20 cellular contexts compared by ENCODE assay signal in genomic region chr15:69812881-69813280, GRCh38.
A peak's percentile ranks its signal among the peaks of the same experiment; 100 is the strongest.
DNase-seq lines count a peak whose midpoint lies in the region; ATAC-seq and TF ChIP-seq lines count a peak whose summit lies in the region.
"Had no signal": no experiment of that assay in that cellular context is flagged by ENCODE, and none has a peak within 500 bp of the region (broad histone marks: within the 10 kb centered on the region; RNA-seq: fewer than 3 reads in every experiment).

No MANE protein-coding gene starts in this region.

- H3K4me2 ChIP-seq in PC-3 (ENCODE audit: low read length) = no peak overlapping the region

- no peak overlapping the region for H3K4me3 Mint-ChIP-seq in endothelial cell (ENCODE audit: unreplicated experiment)
- H3K4me3 Mint-ChIP-seq in nephron progenitor cell = peak overlapping the region; percentile 3
- H3K4me3 Mint-ChIP-seq: activated naive CD8-positive, alpha-beta T cell treated with anti-CD3 and anti-CD28 coated beads for 36 hours; CD4-positive, alpha-beta memory T cell had no signal

- H3K36me3 ChIP-seq in PC-3 (ENCODE audit: low read depth, low read length) (no peaks in the 10 kb centered on the region), gastrocnemius medialis (no peaks in the 10 kb centered on the region)
- H3K36me3 ChIP-seq: HAP-1, right atrium auricular region, vagina had no signal

- H3K27me3 ChIP-seq in PC-3 (ENCODE audit: low read length) = peaks cover 7% of the 10 kb centered on the region; the same call in 1 of the 2 replicates
- no peaks in the 10 kb centered on the region for H3K27me3 ChIP-seq in gastrocnemius medialis
- H3K27me3 ChIP-seq: right atrium auricular region, vagina had no signal

- no peaks in the 10 kb centered on the region for H3K79me2 ChIP-seq in PC-3 (ENCODE audit: low read length)

- CTCF ChIA-PET in PC-3 (lab: Charles Lee) = no interaction called here

- no peaks in the 10 kb centered on the region for H3F3A ChIP-seq in PC-3 (ENCODE audit: low read length, unreplicated experiment)

- TF ChIP-seq POLR2A in gastrocnemius medialis (IDR thresholded peaks at IDR 0.05) = no peak

- no peak overlapping the region for H3K27ac Mint-ChIP-seq in endothelial cell (ENCODE audit: unreplicated experiment)
- no peak overlapping the region for H3K27ac Mint-ChIP-seq in nephron progenitor cell
- H3K27ac Mint-ChIP-seq: activated naive CD8-positive, alpha-beta T cell treated with anti-CD3 and anti-CD28 coated beads for 36 hours; activated T-helper 2 cell treated with anti-CD3 and anti-CD28 coated beads, Interferon-gamma antibody, Interleukin-2, Interleukin-4, amounts not matched to agents 10 μg/mL and 5 μg/mL and 100 μg/mL, durations not matched to agents 14 hours and 24 hours and 36 hours; CD4-positive, alpha-beta memory T cell had no signal

- TF ChIP-seq RAD21 in Ishikawa (IDR thresholded peaks at IDR 0.05; ENCODE audit: low read depth) = no peak; the same call in 1 of the 2 replicates

- in situ Hi-C loops in gastrocnemius medialis (cut with MboI; ENCODE audit: low sequenced_read_pairs in 4 of 4) = no loop called here

- no TSS peak for BruUV-seq in PC-3 (replicated peaks; lab: Mats Ljungman, UMichigan)

- H2AFZ ChIP-seq in PC-3 (ENCODE audit: low read length) = no peak overlapping the region

- no peak for TF ChIP-seq EP300 in Ishikawa (IDR thresholded peaks at IDR 0.05; ENCODE audit: borderline replicate concordance)

- H3K36me3 Mint-ChIP-seq in endothelial cell (ENCODE audit: low read depth, unreplicated experiment) (no peaks in the 10 kb centered on the region), nephron progenitor cell (ENCODE audit: low read depth) (no peaks in the 10 kb centered on the region)
- H3K36me3 Mint-ChIP-seq: activated naive CD8-positive, alpha-beta T cell treated with anti-CD3 and anti-CD28 coated beads for 36 hours; CD4-positive, alpha-beta memory T cell had no signal

- intact Hi-C loops in PC-3 (cut with micrococcal nuclease) = no loop called here
- intact Hi-C loops in gastrocnemius medialis (cut with DNase I; ENCODE audit: low total_unique reads) = no loop called here

- peaks cover 44% of the 10 kb centered on the region for H3K4me1 Mint-ChIP-seq in endothelial cell (ENCODE audit: unreplicated experiment)
- H3K4me1 Mint-ChIP-seq in nephron progenitor cell = peaks cover 39% of the 10 kb centered on the region

- DNase-seq in ELF-1 (ENCODE audit: low read depth, low spot score) (peak; percentile 60), endothelial cell (ENCODE audit: low spot score) (peak; percentile 20), nephron progenitor cell (peak; percentile 65), PC-3 (no peak), NCI-H226 (no peak), gastrocnemius medialis (no peak), NCI-H2227 treated with DMSO at 0.1 percent for 48 hours (lab: John Stamatoyannopoulos, UW) (no peak)
- DNase-seq: activated CD4-positive, alpha-beta T cell treated with anti-CD3 and anti-CD28 coated beads for 1 hour; activated naive CD8-positive, alpha-beta T cell treated with anti-CD3 and anti-CD28 coated beads for 36 hours; CD4-positive, alpha-beta memory T cell; NCI-H1105 treated with DMSO at 0.1 percent for 48 hours; NCI-H524 treated with DMSO at 0.1 percent for 48 hours; RPMI8226; stimulated activated CD8-positive, alpha-beta memory T cell treated with anti-CD3 and anti-CD28 coated beads, Interleukin-4, amount 100 ng/mL, for 48 hours had no signal

- peaks cover 3% of the 10 kb centered on the region; the same call in 1 of the 2 replicates for H3K4me1 ChIP-seq in PC-3 (ENCODE audit: insufficient read depth, low read length)
- H3K4me1 ChIP-seq in gastrocnemius medialis = peaks cover 18 to 19% of the 10 kb centered on the region in 2 donors
- H3K4me1 ChIP-seq: HAP-1, right atrium auricular region, vagina had no signal

- H4K20me1 ChIP-seq in PC-3 (ENCODE audit: low read length) = no peaks in the 10 kb centered on the region

- H3K9me3 Mint-ChIP-seq in endothelial cell (ENCODE audit: unreplicated experiment) = no peaks in the 10 kb centered on the region
- H3K9me3 Mint-ChIP-seq in nephron progenitor cell = no peaks in the 10 kb centered on the region
- H3K9me3 Mint-ChIP-seq: activated naive CD8-positive, alpha-beta T cell treated with anti-CD3 and anti-CD28 coated beads for 36 hours; activated T-helper 2 cell treated with anti-CD3 and anti-CD28 coated beads, Interferon-gamma antibody, Interleukin-2, Interleukin-4, amounts not matched to agents 10 μg/mL and 5 μg/mL and 100 μg/mL, durations not matched to agents 14 hours and 24 hours and 36 hours; CD4-positive, alpha-beta memory T cell had no signal

- H3K4me3 ChIP-seq in PC-3 (ENCODE audit: low read length) = no peak overlapping the region
- no peak overlapping the region for H3K4me3 ChIP-seq in gastrocnemius medialis
- H3K4me3 ChIP-seq: HAP-1, lung, right atrium auricular region, vagina had no signal

- H3K27me3 Mint-ChIP-seq in endothelial cell (ENCODE audit: unreplicated experiment) = peaks cover 1% of the 10 kb centered on the region
- H3K27me3 Mint-ChIP-seq in nephron progenitor cell (ENCODE audit: low read depth, poor library complexity) = peaks cover 11% of the 10 kb centered on the region

- H3K9me2 ChIP-seq in PC-3 (replicated peaks; ENCODE audit: low read length) = no peaks in the 10 kb centered on the region

- no peak overlapping the region for H3K9ac ChIP-seq in PC-3 (ENCODE audit: low read length)

- ATAC-seq in PC-3 (no peak), gastrocnemius medialis (no peak)

- H3K27ac ChIP-seq in PC-3 (ENCODE audit: low read length) (no peak overlapping the region), gastrocnemius medialis (no peak overlapping the region)
- H3K27ac ChIP-seq: right atrium auricular region, vagina had no signal

- TF ChIP-seq CTCF in endothelial cell (IDR thresholded peaks at IDR 0.05; ENCODE audit: unreplicated experiment) (no peak), nephron progenitor cell (IDR thresholded peaks at IDR 0.05) (no peak), PC-3 (conservative IDR thresholded peaks at IDR 0.05; ENCODE audit: low read depth, low read length) (no peak), gastrocnemius medialis (IDR thresholded peaks at IDR 0.05 in 4 of 5, conservative IDR thresholded peaks at IDR 0.05 in 1 of 5) (no peak)

- POLR2A ChIA-PET in PC-3 (lab: Charles Lee; ENCODE audit: unreplicated experiment) = no interaction called here

- H3K9me3 ChIP-seq in PC-3 (ENCODE audit: low read length) (no peaks in the 10 kb centered on the region), gastrocnemius medialis (no peaks in the 10 kb centered on the region)
- H3K9me3 ChIP-seq: HAP-1, right atrium auricular region, vagina had no signal

TF ChIP-seq in Ishikawa, 13 proteins besides CTCF, POLR2A, EP300 and RAD21:
- TF ChIP-seq TAF1 (IDR thresholded peaks at IDR 0.05; ENCODE audit: low read depth) = 0 out of 2 replicates have a peak, but pooled peaks have one; percentile 13
- no peak for TF ChIP-seq TCF12 (IDR thresholded peaks at IDR 0.05; ENCODE audit: low read depth)

Comparison
In these comparisons a context has a peak if more than half of its experiments do, and no peak if none do; other contexts are left out.
1. DNase-seq: peak in ELF-1 (single experiment), endothelial cell (single experiment) and nephron progenitor cell (single experiment); none in PC-3 (single experiment), NCI-H226 (single experiment), gastrocnemius medialis (0 of 2) and NCI-H2227 treated with DMSO at 0.1 percent for 48 hours (single experiment).